8 cellular contexts compared by ENCODE assay signal in the genomic region with DNA sequence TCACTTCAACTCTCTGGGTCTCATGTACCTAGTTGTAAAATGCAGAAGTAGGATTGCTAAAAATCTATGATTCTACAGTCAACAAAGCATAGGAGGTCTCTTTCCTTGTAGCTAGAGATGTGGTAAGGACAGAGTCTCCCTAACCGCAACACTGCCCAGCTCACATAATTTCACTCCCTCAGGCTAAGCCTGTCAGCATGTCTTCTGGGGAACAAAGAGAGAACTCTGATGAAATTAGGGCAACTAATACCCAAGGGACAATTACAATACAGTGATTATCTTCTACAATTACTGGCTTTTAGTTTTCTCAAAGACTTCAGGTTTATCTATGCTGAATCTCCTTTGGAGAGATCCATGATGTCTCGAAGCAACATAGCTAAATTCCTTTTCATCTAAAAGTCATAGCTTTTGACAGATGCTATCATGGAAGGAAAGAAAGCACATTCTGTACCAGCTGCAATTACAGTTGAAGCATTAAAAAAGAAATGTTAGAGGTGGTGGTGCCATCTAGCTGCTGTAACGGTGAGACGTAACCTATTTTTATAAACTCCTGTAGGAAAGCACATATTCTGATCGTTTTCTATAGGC.
A peak's percentile ranks its signal among the peaks of the same experiment; 100 is the strongest.
DNase-seq lines count a peak whose midpoint lies in the region; ATAC-seq and TF ChIP-seq lines count a peak whose summit lies in the region.

No MANE protein-coding gene starts in this region.

- H3K27ac Mint-ChIP-seq in activated naive CD4-positive, alpha-beta T cell treated with anti-CD3 and anti-CD28 coated beads, Interleukin-2, amount 10 ng/mL, durations not matched to agents 7 days and 5 days = no peak overlapping the region

- in situ Hi-C loops in Caki2 (cut with HindIII; ENCODE audit: low pct_unique_long_range_greater_than_20kb, low sequenced_read_pairs) = no loop called here

- peak; percentile 23 for DNase-seq in Caki2 (ENCODE audit: low read depth)
- DNase-seq in foreskin melanocyte = peak; percentile 64
- no peak for DNase-seq in retinal pigment epithelial cell (ENCODE audit: low read depth)
- no peak for DNase-seq in DMS79 (lab: John Stamatoyannopoulos, UW)
- no peak for DNase-seq in activated naive CD4-positive, alpha-beta T cell treated with anti-CD3 and anti-CD28 coated beads, Interleukin-2, amount 10 ng/mL, durations not matched to agents 7 days and 5 days

- ATAC-seq in GM19351 (IDR thresholded peaks at IDR 0.05; ENCODE audit: unreplicated experiment) (peak; percentile 24), HG03439 (IDR thresholded peaks at IDR 0.05; ENCODE audit: unreplicated experiment) (peak; percentile 36), SK-N-SH treated with all-trans-retinoic acid at 6 μM for 48 hours (peak; percentile 91)

- H3K4me3 Mint-ChIP-seq in activated naive CD4-positive, alpha-beta T cell treated with anti-CD3 and anti-CD28 coated beads, Interleukin-2, amount 10 ng/mL, durations not matched to agents 7 days and 5 days = no peak overlapping the region

- H3K27me3 Mint-ChIP-seq in activated naive CD4-positive, alpha-beta T cell treated with anti-CD3 and anti-CD28 coated beads, Interleukin-2, amount 10 ng/mL, durations not matched to agents 7 days and 5 days = no peaks in the 10 kb centered on the region

- CTCF ChIA-PET in activated naive CD4-positive, alpha-beta T cell treated with anti-CD3 and anti-CD28 coated beads, Interleukin-2, amount 10 ng/mL, durations not matched to agents 7 days and 5 days (lab: Charles Lee) = interaction anchor here (1.0 kb wide), 1 partner anchor 592 kb away, joined by 5 read pairs; no protein-coding TSS in a partner anchor

- H3K4me1 Mint-ChIP-seq in activated naive CD4-positive, alpha-beta T cell treated with anti-CD3 and anti-CD28 coated beads, Interleukin-2, amount 10 ng/mL, durations not matched to agents 7 days and 5 days = no peaks in the 10 kb centered on the region

- H3K9me3 Mint-ChIP-seq in activated naive CD4-positive, alpha-beta T cell treated with anti-CD3 and anti-CD28 coated beads, Interleukin-2, amount 10 ng/mL, durations not matched to agents 7 days and 5 days = no peaks in the 10 kb centered on the region

- H3K36me3 Mint-ChIP-seq in activated naive CD4-positive, alpha-beta T cell treated with anti-CD3 and anti-CD28 coated beads, Interleukin-2, amount 10 ng/mL, durations not matched to agents 7 days and 5 days = no peaks in the 10 kb centered on the region

- peak; percentile 59 for TF ChIP-seq CTCF in retinal pigment epithelial cell (conservative IDR thresholded peaks at IDR 0.05; ENCODE audit: low read depth, low read length)

- no peak overlapping the region for H3K4me3 ChIP-seq in retinal pigment epithelial cell (ENCODE audit: low read length)

TF ChIP-seq in SK-N-SH treated with all-trans-retinoic acid at 6 μM for 48 hours, 23 proteins besides CTCF, POLR2A, EP300 and RAD21:
- TF ChIP-seq ZFP3 (CRISPR knock-in tag; IDR thresholded peaks at IDR 0.05) (no peak), ZNF565 (CRISPR knock-in tag; conservative IDR thresholded peaks at IDR 0.05; ENCODE audit: low read depth) (no peak), CSDC2 (CRISPR knock-in tag; IDR thresholded peaks at IDR 0.05) (no peak), ISL1 (CRISPR knock-in tag; IDR thresholded peaks at IDR 0.05) (no peak), ARNTL (CRISPR knock-in tag; IDR thresholded peaks at IDR 0.05; ENCODE audit: borderline replicate concordance, low read depth) (no peak), ZFP30 (CRISPR knock-in tag; IDR thresholded peaks at IDR 0.05) (no peak), TCF4 (CRISPR knock-in tag; IDR thresholded peaks at IDR 0.05; ENCODE audit: borderline replicate concordance) (no peak), GLIS3 (CRISPR knock-in tag; IDR thresholded peaks at IDR 0.05) (no peak), TOX (CRISPR knock-in tag; IDR thresholded peaks at IDR 0.05; ENCODE audit: borderline replicate concordance) (no peak)
TF ChIP-seq in SK-N-SH treated with all-trans-retinoic acid at 6 μM for 48 hours: peak in this region for 0.

Comparison
In these comparisons a context has a peak if more than half of its experiments do, and no peak if none do; other contexts are left out.
1. DNase-seq: peak in Caki2 (single experiment) and foreskin melanocyte (single experiment); none in retinal pigment epithelial cell (single experiment), DMS79 (single experiment) and activated naive CD4-positive, alpha-beta T cell treated with anti-CD3 and anti-CD28 coated beads, Interleukin-2, amount 10 ng/mL, durations not matched to agents 7 days and 5 days (single experiment).
2. ATAC-seq: peak in every context shown above with its lines; median percentile 91 in SK-N-SH treated with all-trans-retinoic acid at 6 μM for 48 hours; 36 in HG03439; 24 in GM19351.